13 cellular contexts compared by ENCODE assay signal in genomic region chr12:62722971-62723680, GRCh38.
DNase-seq lines count a peak whose midpoint lies in the region; ATAC-seq, FAIRE-seq and TF ChIP-seq lines count a peak whose summit lies in the region.
"Had no signal": no experiment of that assay in that cellular context is flagged by ENCODE, and none has a peak within 500 bp of the region (broad histone marks: within the 10 kb centered on the region; RNA-seq: fewer than 3 reads in every experiment).

No MANE protein-coding gene starts in this region.

- H3K4me1 ChIP-seq in IMR-90 (ENCODE audit: control insufficient read depth, insufficient read depth, low read length) (peaks cover 23% of the 10 kb centered on the region), pancreas (peaks cover 0 to 5% (median 0%) of the 10 kb centered on the region in 3 donors)
- H3K4me1 ChIP-seq: psoas muscle had no signal

- H3K14ac ChIP-seq in IMR-90 (replicated peaks; ENCODE audit: low read depth, low read length), result peak overlapping the region; percentile 29; the same call in 1 of the 2 replicates

- no peak overlapping the region for H3K4me2 ChIP-seq in IMR-90 (ENCODE audit: low read depth, low read length)

- no peak for TF ChIP-seq POLR2A in IMR-90 (IDR thresholded peaks at IDR 0.05; ENCODE audit: low read depth, low read length)

- no peaks in the 10 kb centered on the region for H4K20me1 ChIP-seq in IMR-90 (ENCODE audit: insufficient read depth, low read length)

- no peak for TF ChIP-seq RAD21 in IMR-90 (IDR thresholded peaks at IDR 0.05; ENCODE audit: low read length)

- H3K79me1 ChIP-seq in IMR-90 (ENCODE audit: low read depth in 1 of 2, low read length in 2 of 2), result peaks cover 0 to 5% of the 10 kb centered on the region in 2 experiments; a peak in 1 of 4 replicates

- peak overlapping the region; percentile 48 for H2BK5ac ChIP-seq in IMR-90 (ENCODE audit: low read depth, low read length, poor library complexity, severe bottlenecking)

- CTCF ChIA-PET in IMR-90 (lab: Yijun Ruan, JAX), result no interaction called here

- H3K27ac ChIP-seq in IMR-90 (ENCODE audit: insufficient read depth, low read length) (no peak overlapping the region), pancreas (no peak overlapping the region)
- H3K27ac ChIP-seq: cardiac muscle cell, psoas muscle, tibial nerve had no signal

- H4K5ac ChIP-seq in IMR-90 (ENCODE audit: low read depth, low read length), result peak overlapping the region; percentile 67; the same call in 1 of the 2 replicates

- H2AK5ac ChIP-seq in IMR-90 (ENCODE audit: low read depth, low read length), result peak overlapping the region; percentile 54

- peak overlapping the region; percentile 53 for H4K91ac ChIP-seq in IMR-90 (ENCODE audit: insufficient read depth, low read depth, low read length)

- FAIRE-seq in RCC 7860 (lab: Jason Lieb, UNC), result peak; percentile 11
- FAIRE-seq in pancreas (lab: Jason Lieb, UNC), result no peak

- H3K23ac ChIP-seq in IMR-90 (ENCODE audit: low read depth, low read length), result 0 out of 2 replicates have a peak overlapping the region, but pooled peaks have one; percentile 29

- no TSS peak for BruUV-seq in IMR-90 (replicated peaks; lab: Mats Ljungman, UMichigan)

- peaks cover 24% of the 10 kb centered on the region for H3K9me1 ChIP-seq in IMR-90 (ENCODE audit: insufficient read depth, low read length)

- no peak for TF ChIP-seq CTCF in IMR-90 (conservative IDR thresholded peaks at IDR 0.05; ENCODE audit: low read depth, low read length)
- no peak for TF ChIP-seq CTCF in foreskin fibroblast (IDR thresholded peaks at IDR 0.05; ENCODE audit: low read depth, low read length)
- no peak for TF ChIP-seq CTCF in pancreas (IDR thresholded peaks at IDR 0.05)

- peak overlapping the region; percentile 77 for H3K4ac ChIP-seq in IMR-90 (ENCODE audit: low read depth, low read length)

- H3K36me3 ChIP-seq in IMR-90 (ENCODE audit: control insufficient read depth, insufficient read depth, low read length), result no peaks in the 10 kb centered on the region
- H3K36me3 ChIP-seq in pancreas, result no peaks in the 10 kb centered on the region
- H3K36me3 ChIP-seq: cardiac muscle cell, tibial nerve had no signal

- no peak overlapping the region for H2AK9ac ChIP-seq in IMR-90 (replicated peaks; ENCODE audit: low read depth, low read length, poor library complexity)

- H3K4me3 ChIP-seq in IMR-90 (ENCODE audit: insufficient read depth, low read depth, low read length), result no peak overlapping the region
- H3K4me3 ChIP-seq in foreskin fibroblast (ENCODE audit: low read depth in 1 of 2, low read length in 2 of 2), result no peak overlapping the region
- H3K4me3 ChIP-seq in pancreas, result no peak overlapping the region
- H3K4me3 ChIP-seq: cardiac muscle cell, psoas muscle, tibial nerve had no signal

- intact Hi-C loops in IMR-90 (cut with micrococcal nuclease) (no loop called here), pancreas (cut with DNase I) (no loop called here)

- H3K9me3 ChIP-seq in IMR-90 (ENCODE audit: control insufficient read depth, insufficient read depth, low read length), result no peaks in the 10 kb centered on the region
- no peaks in the 10 kb centered on the region for H3K9me3 ChIP-seq in pancreas
- H3K9me3 ChIP-seq: psoas muscle, tibial nerve had no signal

- WGBS in IMR-90 (ENCODE audit: extremely low coverage in 2 of 2, insufficient read length in 1 of 2), 2 experiments, result no CpG with 5 or more reads among the region's 3 CpGs
- 92 to 96% methylated on average over 3 of the region's 3 CpGs for WGBS in pancreas, 2 donors

- peak overlapping the region; percentile 95; the same call in 2 of the 3 replicates for H2BK15ac ChIP-seq in IMR-90 (ENCODE audit: low read depth, low read length)

- ATAC-seq in IMR-90 (ENCODE audit: low read depth), result no peak
- ATAC-seq in pancreas, result no peak
- ATAC-seq in GM21786 (IDR thresholded peaks at IDR 0.05; ENCODE audit: unreplicated experiment), result no peak
- ATAC-seq: psoas muscle had no signal

- dilution Hi-C loops in IMR-90 (cut with HindIII; ENCODE audit: low sequenced_read_pairs, unreplicated experiment), result no loop called here

- peak overlapping the region; percentile 82 for H3K18ac ChIP-seq in IMR-90 (ENCODE audit: low read depth, low read length)

- H3K9ac ChIP-seq in IMR-90 (ENCODE audit: low read depth, low read length), result no peak overlapping the region

- H3K27me3 ChIP-seq in IMR-90 (ENCODE audit: control insufficient read depth, insufficient read depth, low read length), result no peaks in the 10 kb centered on the region
- H3K27me3 ChIP-seq in pancreas, result no peaks in the 10 kb centered on the region
- H3K27me3 ChIP-seq: cardiac muscle cell, tibial nerve had no signal

- H2BK120ac ChIP-seq in IMR-90 (ENCODE audit: low read depth, low read length), result peak overlapping the region; percentile 98

- peak overlapping the region; percentile 95 for H2BK20ac ChIP-seq in IMR-90 (ENCODE audit: low read depth, low read length)

- in situ Hi-C loops in IMR-90 (cut with MboI; ENCODE audit: low sequenced_read_pairs), result no loop called here

- peak; percentile 56 for DNase-seq in Daoy (ENCODE audit: low read depth)
- peak; percentile 60 for DNase-seq in IMR-90
- DNase-seq in RCC 7860 (ENCODE audit: low spot score), result no peak
- peak; percentile 68 to 80 for DNase-seq in foreskin fibroblast
- DNase-seq in germinal center (ENCODE audit: low spot score), result no peak
- no peak for DNase-seq in pancreas
- no peak for DNase-seq in activated gamma-delta T cell (lab: John Stamatoyannopoulos, UW)
- DNase-seq: activated CD8-positive, alpha-beta memory T cell treated with anti-CD3 and anti-CD28 coated beads, Interleukin-2, amount 50 U/mL, for 4 hours; NCI-H146; psoas muscle had no signal

- no peak overlapping the region for H2AFZ ChIP-seq in IMR-90 (replicated peaks; ENCODE audit: low read length, poor library complexity)

- H3K56ac ChIP-seq in IMR-90 (ENCODE audit: extremely low read depth, insufficient read depth, low read length), result peak overlapping the region; percentile 44; the same call in 1 of the 2 replicates

- peak overlapping the region in 1 of 2 experiments; percentile 36; a peak in 2 of 4 replicates for H4K8ac ChIP-seq in IMR-90 (ENCODE audit: low read depth in 2 of 2, low read length in 2 of 2)

- POLR2A ChIA-PET in IMR-90 (lab: Charles Lee; ENCODE audit: unreplicated experiment), result no interaction called here

TF ChIP-seq in IMR-90, 13 proteins besides CTCF, POLR2A, EP300 and RAD21:
- TF ChIP-seq FOS (IDR thresholded peaks at IDR 0.05; ENCODE audit: low read depth, low read length), result no peak
- no peak for TF ChIP-seq SMC3 (IDR thresholded peaks at IDR 0.05; ENCODE audit: low read depth, low read length)
- TF ChIP-seq MAZ (IDR thresholded peaks at IDR 0.05; ENCODE audit: borderline replicate concordance, low read depth, low read length), result no peak
- TF ChIP-seq CEBPB (IDR thresholded peaks at IDR 0.05; ENCODE audit: low read depth, low read length), result no peak
- no peak for TF ChIP-seq USF2 (IDR thresholded peaks at IDR 0.05; ENCODE audit: low read depth, low read length)
- no peak for TF ChIP-seq MXI1 (IDR thresholded peaks at IDR 0.05; ENCODE audit: borderline replicate concordance, low read depth, low read length)
- no peak for TF ChIP-seq MAFK (IDR thresholded peaks at IDR 0.05; ENCODE audit: low read depth, low read length)
- TF ChIP-seq, protein P1, sequence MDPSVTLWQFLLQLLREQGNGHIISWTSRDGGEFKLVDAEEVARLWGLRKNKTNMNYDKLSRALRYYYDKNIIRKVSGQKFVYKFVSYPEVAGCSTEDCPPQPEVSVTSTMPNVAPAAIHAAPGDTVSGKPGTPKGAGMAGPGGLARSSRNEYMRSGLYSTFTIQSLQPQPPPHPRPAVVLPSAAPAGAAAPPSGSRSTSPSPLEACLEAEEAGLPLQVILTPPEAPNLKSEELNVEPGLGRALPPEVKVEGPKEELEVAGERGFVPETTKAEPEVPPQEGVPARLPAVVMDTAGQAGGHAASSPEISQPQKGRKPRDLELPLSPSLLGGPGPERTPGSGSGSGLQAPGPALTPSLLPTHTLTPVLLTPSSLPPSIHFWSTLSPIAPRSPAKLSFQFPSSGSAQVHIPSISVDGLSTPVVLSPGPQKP (IDR thresholded peaks at IDR 0.05; ENCODE audit: borderline replicate concordance, low read depth, low read length), result no peak
- TF ChIP-seq RFX5 (IDR thresholded peaks at IDR 0.05; ENCODE audit: low read depth, low read length), result no peak
- TF ChIP-seq BHLHE40 (IDR thresholded peaks at IDR 0.05; ENCODE audit: low read depth, low read length), result no peak
- TF ChIP-seq NFE2L2 (IDR thresholded peaks at IDR 0.05; ENCODE audit: low read depth, low read length), result no peak

Comparison
In these comparisons a context has a peak if more than half of its experiments do, and no peak if none do; other contexts are left out.
1. DNase-seq: peak in Daoy (single experiment), IMR-90 (single experiment) and foreskin fibroblast (2 of 2); none in RCC 7860 (single experiment), germinal center (single experiment), pancreas (0 of 6) and activated gamma-delta T cell (single experiment).